6 cellular contexts compared by ENCODE assay signal in the genomic region with DNA sequence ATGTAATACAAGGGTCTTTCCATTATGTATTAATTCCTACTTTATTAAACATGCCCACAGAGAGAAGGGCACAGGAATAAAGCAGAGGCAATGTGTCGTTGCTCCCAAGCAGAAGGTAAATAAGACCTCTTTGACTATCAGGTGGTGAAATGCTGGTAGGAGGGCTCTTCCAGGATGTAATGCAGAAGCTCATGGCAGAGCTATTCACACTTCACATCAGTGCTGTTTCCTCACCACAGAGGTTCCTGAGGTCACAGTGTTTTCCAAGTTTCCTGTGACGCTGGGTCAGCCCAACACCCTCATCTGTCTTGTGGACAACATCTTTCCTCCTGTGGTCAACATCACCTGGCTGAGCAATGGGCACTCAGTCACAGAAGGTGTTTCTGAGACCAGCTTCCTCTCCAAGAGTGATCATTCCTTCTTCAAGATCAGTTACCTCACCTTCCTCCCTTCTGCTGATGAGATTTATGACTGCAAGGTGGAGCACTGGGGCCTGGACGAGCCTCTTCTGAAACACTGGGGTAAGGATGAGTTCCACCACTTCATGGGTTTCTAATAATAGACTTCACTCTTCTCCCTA. TPM values are rescaled to one million over a fixed set of nuclear protein-coding genes. Genes with fewer than 3 reads are reported as not detected.
"Had no signal": no experiment of that assay in that cellular context is flagged by ENCODE, and none has a peak within 500 bp of the region (broad histone marks: within the 10 kb centered on the region; RNA-seq: fewer than 3 reads in every experiment).

No MANE protein-coding gene starts in this region.

RNA-seq across cellular contexts. Expression of a gene that starts 4.5 kb away (rescaled TPM):
- total RNA-seq: HT1080, LHCN-M2, MCF 10A, PC-3, SK-MEL-5 had no signal
- polyA plus RNA-seq: SK-N-SH had no signal

RNA-seq across cellular contexts. Expression of a gene that starts 17.7 kb away (rescaled TPM):
- total RNA-seq: HT1080, LHCN-M2, MCF 10A, PC-3, SK-MEL-5 had no signal
- polyA plus RNA-seq: SK-N-SH had no signal
